20 cellular contexts compared by ENCODE assay signal in genomic region chr22:19742160-19743066, GRCh38. TPM values are rescaled to one million over a fixed set of nuclear protein-coding genes. Genes with fewer than 3 reads are reported as not detected.
DNase-seq lines count a peak whose midpoint lies in the region; ATAC-seq, FAIRE-seq and TF ChIP-seq lines count a peak whose summit lies in the region.
"Had no signal": no experiment of that assay in that cellular context is flagged by ENCODE, and none has a peak within 500 bp of the region (broad histone marks: within the 10 kb centered on the region; RNA-seq: fewer than 3 reads in every experiment).

No MANE protein-coding gene starts in this region.

- no peaks in the 10 kb centered on the region for H3K9me3 ChIP-seq in HepG2 (ENCODE audit: low read length)
- no peaks in the 10 kb centered on the region for H3K9me3 ChIP-seq in right lobe of liver
- H3K9me3 ChIP-seq: A549, BE2C, Caco-2, HAP-1 had no signal

- no peak overlapping the region for H2AFZ ChIP-seq in HepG2 (ENCODE audit: low read length)

- POLR2A ChIA-PET in HepG2 (lab: Yijun Ruan, JAX): no interaction called here

- H2AK5ac ChIP-seq in mesendoderm (ENCODE audit: low read length): no peak overlapping the region

- BruUV-seq in HepG2 (replicated peaks; lab: Mats Ljungman, UMichigan): no TSS peak

- TF ChIP-seq RAD21 in HepG2 (CRISPR knock-in tag; IDR thresholded peaks at IDR 0.05): no peak

- H3K9ac ChIP-seq in HepG2 (ENCODE audit: insufficient read depth, low read depth, low read length) (no peak overlapping the region), mesendoderm (ENCODE audit: low read length) (no peak overlapping the region)

- H2BK15ac ChIP-seq in mesendoderm (replicated peaks; ENCODE audit: low read depth): no peak overlapping the region

- no peak overlapping the region for H3K23ac ChIP-seq in mesendoderm (ENCODE audit: low read length)

- no peak overlapping the region for H3K18ac ChIP-seq in mesendoderm (ENCODE audit: low read length)

- H3K27ac ChIP-seq in HepG2 (ENCODE audit: extremely low read length, insufficient read depth, low read length) (no peak overlapping the region), right lobe of liver (no peak overlapping the region), mesendoderm (ENCODE audit: low read depth, low read length) (no peak overlapping the region)
- H3K27ac ChIP-seq: A549, HL-60 had no signal

- no peak for TF ChIP-seq CTCF in HepG2 (CRISPR knock-in tag; IDR thresholded peaks at IDR 0.05)
- no peak for TF ChIP-seq CTCF in right lobe of liver (IDR thresholded peaks at IDR 0.05)

- H3K4me1 ChIP-seq in HepG2 (ENCODE audit: insufficient read depth, low read length): peaks cover 10% of the 10 kb centered on the region
- H3K4me1 ChIP-seq in right lobe of liver: no peaks in the 10 kb centered on the region
- peaks cover 4% of the 10 kb centered on the region for H3K4me1 ChIP-seq in mesendoderm (ENCODE audit: control insufficient read depth, low read depth, low read length)
- H3K4me1 ChIP-seq: A549, HAP-1 had no signal

- H3K4me3 ChIP-seq in HepG2 (replicated peaks in 1 of 3; ENCODE audit: insufficient read depth in 1 of 3, low read depth in 2 of 3, low read length in 3 of 3) (no peak overlapping the region), right lobe of liver (no peak overlapping the region), mesendoderm (ENCODE audit: low read length) (no peak overlapping the region)
- H3K4me3 ChIP-seq: A549, HAP-1 had no signal

- no peak overlapping the region for H2BK5ac ChIP-seq in mesendoderm (ENCODE audit: low read length)

- no peaks in the 10 kb centered on the region for H3K79me1 ChIP-seq in mesendoderm (ENCODE audit: low read length)

- ATAC-seq in HepG2 (0 out of 3 replicates have a peak, but pooled peaks have one; percentile 6), right lobe of liver (no peak)
- ATAC-seq: A549; CD8-positive, alpha-beta T cell had no signal

- no peak overlapping the region for H3K56ac ChIP-seq in mesendoderm (ENCODE audit: low read length)

- H3K36me3 ChIP-seq in HepG2 (replicated peaks in 1 of 2; ENCODE audit: control insufficient read depth in 1 of 2, insufficient read depth in 2 of 2, low read length in 2 of 2) (no peaks in the 10 kb centered on the region), right lobe of liver (no peaks in the 10 kb centered on the region), mesendoderm (ENCODE audit: control insufficient read depth, insufficient read depth, low read length) (no peaks in the 10 kb centered on the region)
- H3K36me3 ChIP-seq: BE2C, HAP-1 had no signal

- in situ Hi-C loops in HepG2 (cut with HindIII; ENCODE audit: extremely low pct_ligation_motif_present, low pct_unique_long_range_greater_than_20kb): no loop called here

- no peak for TF ChIP-seq POLR2A in HepG2 (IDR thresholded peaks at IDR 0.05; ENCODE audit: insufficient read depth in 1 of 2, low read depth in 2 of 2, low read length in 2 of 2)
- TF ChIP-seq POLR2A in right lobe of liver (IDR thresholded peaks at IDR 0.05): no peak

- FAIRE-seq in HepG2 (lab: Jason Lieb, UNC): no peak
- FAIRE-seq: A549, GM12892, GM19239 had no signal

- DNase-seq in HepG2 (ENCODE audit: low spot score) (no peak), right lobe of liver (no peak), NCI-H69 (lab: John Stamatoyannopoulos, UW) (peak; percentile 71), midbrain (lab: John Stamatoyannopoulos, UW) (peak; percentile 2), mesendoderm (no peak), HuH-7 (ENCODE audit: low spot score) (no peak)
- DNase-seq: BE2C; Caco-2; CD8-positive, alpha-beta T cell; DND-41; GDM1; GOT3 had no signal

- no peak overlapping the region for H3K4ac ChIP-seq in mesendoderm (ENCODE audit: low read depth, low read length)

- no peak overlapping the region for H2BK120ac ChIP-seq in mesendoderm (ENCODE audit: low read depth, low read length)

- TF ChIP-seq EP300 in HepG2 (IDR thresholded peaks at IDR 0.05; ENCODE audit: low read depth in 2 of 2, low read length in 2 of 2): no peak
- TF ChIP-seq EP300 in HepG2 (CRISPR knock-in tag; IDR thresholded peaks at IDR 0.05; ENCODE audit: borderline replicate concordance): no peak

- intact Hi-C loops in HepG2 (cut with micrococcal nuclease; ENCODE audit: unreplicated experiment): no loop called here
- intact Hi-C loops in right lobe of liver (cut with DNase I): no loop called here

- H3K4me2 ChIP-seq in HepG2 (ENCODE audit: low read depth, low read length) (no peak overlapping the region), mesendoderm (ENCODE audit: low read length) (no peak overlapping the region)
- H3K4me2 ChIP-seq: A549 had no signal

- H4K5ac ChIP-seq in mesendoderm (ENCODE audit: low read length): no peak overlapping the region

- CTCF ChIA-PET in HepG2 (lab: Yijun Ruan, JAX; ENCODE audit: low intra/inter-chr PET ratio, low total read pairs): no interaction called here

- H3K79me2 ChIP-seq in HepG2 (ENCODE audit: insufficient read depth, low read length): no peaks in the 10 kb centered on the region
- H3K79me2 ChIP-seq in mesendoderm (ENCODE audit: control insufficient read depth, insufficient read depth, low read length): no peaks in the 10 kb centered on the region

- H3K27me3 ChIP-seq in HepG2 (ENCODE audit: control insufficient read depth in 1 of 2, insufficient read depth in 2 of 2, low read length in 2 of 2): peaks cover 12 to 85% of the 10 kb centered on the region in 2 experiments
- H3K27me3 ChIP-seq in right lobe of liver: no peaks in the 10 kb centered on the region
- no peaks in the 10 kb centered on the region for H3K27me3 ChIP-seq in mesendoderm (ENCODE audit: insufficient read depth, low read length, poor library complexity)
- H3K27me3 ChIP-seq: BE2C had no signal

- no peaks in the 10 kb centered on the region for H4K20me1 ChIP-seq in HepG2 (ENCODE audit: insufficient read depth, low read length)

- H4K8ac ChIP-seq in mesendoderm (ENCODE audit: low read depth, low read length): no peak overlapping the region

- 22% methylated on average over 9 of the region's 21 CpGs for WGBS in HepG2 (ENCODE audit: low lambda C conversion rate)
- 58% methylated on average over 4 of the region's 21 CpGs for WGBS in right lobe of liver (ENCODE audit: insufficient coverage, low coverage, low lambda C conversion rate, missing lambda C conversion rate)
- WGBS in mesendoderm (ENCODE audit: extremely low coverage, insufficient coverage, low lambda C conversion rate): no CpG with 5 or more reads among the region's 21 CpGs

RNA-seq across cellular contexts. Expression of gene TBX1, which starts 18.2 kb away (rescaled TPM):
- total RNA-seq in HepG2 (2016; rRNA removed; fragmentation: Illumina TruSeq; extraction: Trizol): not detected in 2 replicates
- total RNA-seq in HepG2 (2016; cell fraction: cytosol; rRNA removed; fragmentation: Illumina TruSeq; extraction: Trizol; ENCODE audit: low read depth): not detected in 2 replicates
- not detected in 2 replicates for total RNA-seq in HepG2 (2016; cell fraction: insoluble cytoplasmic fraction; rRNA removed; fragmentation: Illumina TruSeq; extraction: Trizol)
- total RNA-seq in HepG2 (2016; cell fraction: membrane; rRNA removed; fragmentation: Illumina TruSeq; extraction: Trizol): not detected in 2 replicates
- total RNA-seq in HepG2 (2016; cell fraction: nucleus; rRNA removed; fragmentation: Illumina TruSeq; extraction: Trizol): not detected in 2 replicates
- not detected in 2 replicates for polyA plus RNA-seq in HepG2 (2011; rRNA removed)
- polyA plus RNA-seq in HepG2 (2011; cell fraction: cytosol; rRNA removed): 0.03 TPM in 1 of 2 replicates, not detected in the other
- 0.23 TPM in 1 of 2 replicates, not detected in the other for polyA plus RNA-seq in HepG2 (2011; cell fraction: nucleus; rRNA removed)
- not detected in 2 replicates for polyA plus RNA-seq in HepG2 (2012)
- not detected in 2 replicates for polyA plus RNA-seq in HepG2 (2016; cell fraction: cytosol; fragmentation: Illumina TruSeq; extraction: Trizol; ENCODE audit: low read depth)
- not detected in 2 replicates for polyA plus RNA-seq in HepG2 (2016; cell fraction: insoluble cytoplasmic fraction; fragmentation: Illumina TruSeq; extraction: Trizol; ENCODE audit: low read depth)
- 0.08 TPM in 1 of 2 replicates, not detected in the other for polyA plus RNA-seq in HepG2 (2016; cell fraction: membrane; fragmentation: Illumina TruSeq; extraction: Trizol; ENCODE audit: low read depth)
- polyA plus RNA-seq in HepG2 (2016; cell fraction: nucleus; fragmentation: Illumina TruSeq; extraction: Trizol; ENCODE audit: insufficient read depth, low read depth): not detected in 2 replicates
- not detected in 2 replicates for polyA minus RNA-seq in HepG2 (2011; rRNA and poly(A)+ RNA removed; ENCODE audit: low replicate concordance)
- polyA minus RNA-seq in HepG2 (2011; cell fraction: cytosol; rRNA and poly(A)+ RNA removed): not detected in 2 replicates
- polyA minus RNA-seq in HepG2 (2011; cell fraction: nucleus; rRNA and poly(A)+ RNA removed): not detected in 2 replicates
- total RNA-seq in right lobe of liver: under 1 TPM in 4 of 6 experiments, not detected in 2; 0.24 to 0.37 (median 0.30) TPM
- 0.03 TPM for polyA plus RNA-seq in mesendoderm (2013, experiment 1 of 2)
- 0.10 TPM for polyA plus RNA-seq in mesendoderm (2013, experiment 2 of 2)
- total RNA-seq: CD8-positive, alpha-beta T cell had no signal
- polyA plus RNA-seq: AG04450, CD14-positive monocyte, IgD-negative memory B cell had no signal

RNA-seq across cellular contexts. Expression of gene GP1BB, which starts 19.1 kb away (rescaled TPM):
- total RNA-seq in HepG2 (2016; rRNA removed; fragmentation: Illumina TruSeq; extraction: Trizol) (not detected in 2 replicates), right lobe of liver (1 to 10 TPM in 1 of 6 experiments, under 1 TPM in 4, not detected in 1; 0.15 to 1.3 (median 0.62) TPM)
- not detected in 2 replicates for total RNA-seq in HepG2 (2016; cell fraction: cytosol; rRNA removed; fragmentation: Illumina TruSeq; extraction: Trizol; ENCODE audit: low read depth)
- not detected in 2 replicates for total RNA-seq in HepG2 (2016; cell fraction: insoluble cytoplasmic fraction; rRNA removed; fragmentation: Illumina TruSeq; extraction: Trizol)
- 0.10 TPM in 1 of 2 replicates, not detected in the other for total RNA-seq in HepG2 (2016; cell fraction: membrane; rRNA removed; fragmentation: Illumina TruSeq; extraction: Trizol)
- not detected in 2 replicates for total RNA-seq in HepG2 (2016; cell fraction: nucleus; rRNA removed; fragmentation: Illumina TruSeq; extraction: Trizol)
- polyA plus RNA-seq in HepG2 (2011; rRNA removed): 0.07 TPM in 1 of 2 replicates, not detected in the other
- 0.16 TPM in 1 of 2 replicates, not detected in the other for polyA plus RNA-seq in HepG2 (2011; cell fraction: cytosol; rRNA removed)
- 0.47 TPM in 1 of 2 replicates, not detected in the other for polyA plus RNA-seq in HepG2 (2011; cell fraction: nucleus; rRNA removed)
- not detected in 2 replicates for polyA plus RNA-seq in HepG2 (2012)
- polyA plus RNA-seq in HepG2 (2016; cell fraction: cytosol; fragmentation: Illumina TruSeq; extraction: Trizol; ENCODE audit: low read depth): not detected in 2 replicates
- polyA plus RNA-seq in HepG2 (2016; cell fraction: insoluble cytoplasmic fraction; fragmentation: Illumina TruSeq; extraction: Trizol; ENCODE audit: low read depth): not detected in 2 replicates
- polyA plus RNA-seq in HepG2 (2016; cell fraction: membrane; fragmentation: Illumina TruSeq; extraction: Trizol; ENCODE audit: low read depth): not detected in 2 replicates
- not detected in 2 replicates for polyA plus RNA-seq in HepG2 (2016; cell fraction: nucleus; fragmentation: Illumina TruSeq; extraction: Trizol; ENCODE audit: insufficient read depth, low read depth)
- 0.32 TPM in 1 of 2 replicates, not detected in the other for polyA minus RNA-seq in HepG2 (2011; rRNA and poly(A)+ RNA removed; ENCODE audit: low replicate concordance)
- not detected in 2 replicates for polyA minus RNA-seq in HepG2 (2011; cell fraction: cytosol; rRNA and poly(A)+ RNA removed)
- not detected in 2 replicates for polyA minus RNA-seq in HepG2 (2011; cell fraction: nucleus; rRNA and poly(A)+ RNA removed)
- polyA plus RNA-seq in mesendoderm (2013, experiment 1 of 2): 0.52 TPM
- 0.45 TPM for polyA plus RNA-seq in mesendoderm (2013, experiment 2 of 2)

RNA-seq across cellular contexts. Expression of gene SEPTIN5, which starts 28.1 kb away (rescaled TPM):
- total RNA-seq in HepG2 (2016; rRNA removed; fragmentation: Illumina TruSeq; extraction: Trizol) (not detected in 2 replicates), right lobe of liver (1 to 10 TPM; 1.3 to 3.7 (median 2.1) TPM)
- 0.09 and 0.20 TPM in 2 replicates for total RNA-seq in HepG2 (2016; cell fraction: cytosol; rRNA removed; fragmentation: Illumina TruSeq; extraction: Trizol; ENCODE audit: low read depth)
- total RNA-seq in HepG2 (2016; cell fraction: insoluble cytoplasmic fraction; rRNA removed; fragmentation: Illumina TruSeq; extraction: Trizol): not detected in 2 replicates
- total RNA-seq in HepG2 (2016; cell fraction: membrane; rRNA removed; fragmentation: Illumina TruSeq; extraction: Trizol): 0.06 and 0.10 TPM in 2 replicates
- not detected in 2 replicates for total RNA-seq in HepG2 (2016; cell fraction: nucleus; rRNA removed; fragmentation: Illumina TruSeq; extraction: Trizol)
- polyA plus RNA-seq in HepG2 (2011; rRNA removed): 0.33 and 0.55 TPM in 2 replicates
- polyA plus RNA-seq in HepG2 (2011; cell fraction: cytosol; rRNA removed): 0.04 TPM in 1 of 2 replicates, not detected in the other
- 0.57 and 0.82 TPM in 2 replicates for polyA plus RNA-seq in HepG2 (2011; cell fraction: nucleus; rRNA removed)
- polyA plus RNA-seq in HepG2 (2012): 0.08 TPM in 1 of 2 replicates, not detected in the other
- polyA plus RNA-seq in HepG2 (2016; cell fraction: cytosol; fragmentation: Illumina TruSeq; extraction: Trizol; ENCODE audit: low read depth): 0.15 and 0.23 TPM in 2 replicates
- polyA plus RNA-seq in HepG2 (2016; cell fraction: insoluble cytoplasmic fraction; fragmentation: Illumina TruSeq; extraction: Trizol; ENCODE audit: low read depth): not detected in 2 replicates
- polyA plus RNA-seq in HepG2 (2016; cell fraction: membrane; fragmentation: Illumina TruSeq; extraction: Trizol; ENCODE audit: low read depth): 0.23 and 0.58 TPM in 2 replicates
- 0.28 TPM in 1 of 2 replicates, not detected in the other for polyA plus RNA-seq in HepG2 (2016; cell fraction: nucleus; fragmentation: Illumina TruSeq; extraction: Trizol; ENCODE audit: insufficient read depth, low read depth)
- polyA minus RNA-seq in HepG2 (2011; rRNA and poly(A)+ RNA removed; ENCODE audit: low replicate concordance): 1.0 and 1.5 TPM in 2 replicates
- not detected in 2 replicates for polyA minus RNA-seq in HepG2 (2011; cell fraction: cytosol; rRNA and poly(A)+ RNA removed)
- polyA minus RNA-seq in HepG2 (2011; cell fraction: nucleus; rRNA and poly(A)+ RNA removed): 0.77 TPM in 1 of 2 replicates, not detected in the other
- polyA plus RNA-seq in mesendoderm (2013, experiment 1 of 2): 6.2 TPM
- polyA plus RNA-seq in mesendoderm (2013, experiment 2 of 2): 5.7 TPM

Comparison
In these comparisons a context has a peak if more than half of its experiments do, and no peak if none do; other contexts are left out.
1. DNase-seq: peak in NCI-H69 (single experiment) and midbrain (single experiment); none in HepG2 (single experiment), right lobe of liver (0 of 3), mesendoderm (single experiment) and HuH-7 (single experiment).